ENCODE assay signal across 1 cellular context in the genomic region with DNA sequence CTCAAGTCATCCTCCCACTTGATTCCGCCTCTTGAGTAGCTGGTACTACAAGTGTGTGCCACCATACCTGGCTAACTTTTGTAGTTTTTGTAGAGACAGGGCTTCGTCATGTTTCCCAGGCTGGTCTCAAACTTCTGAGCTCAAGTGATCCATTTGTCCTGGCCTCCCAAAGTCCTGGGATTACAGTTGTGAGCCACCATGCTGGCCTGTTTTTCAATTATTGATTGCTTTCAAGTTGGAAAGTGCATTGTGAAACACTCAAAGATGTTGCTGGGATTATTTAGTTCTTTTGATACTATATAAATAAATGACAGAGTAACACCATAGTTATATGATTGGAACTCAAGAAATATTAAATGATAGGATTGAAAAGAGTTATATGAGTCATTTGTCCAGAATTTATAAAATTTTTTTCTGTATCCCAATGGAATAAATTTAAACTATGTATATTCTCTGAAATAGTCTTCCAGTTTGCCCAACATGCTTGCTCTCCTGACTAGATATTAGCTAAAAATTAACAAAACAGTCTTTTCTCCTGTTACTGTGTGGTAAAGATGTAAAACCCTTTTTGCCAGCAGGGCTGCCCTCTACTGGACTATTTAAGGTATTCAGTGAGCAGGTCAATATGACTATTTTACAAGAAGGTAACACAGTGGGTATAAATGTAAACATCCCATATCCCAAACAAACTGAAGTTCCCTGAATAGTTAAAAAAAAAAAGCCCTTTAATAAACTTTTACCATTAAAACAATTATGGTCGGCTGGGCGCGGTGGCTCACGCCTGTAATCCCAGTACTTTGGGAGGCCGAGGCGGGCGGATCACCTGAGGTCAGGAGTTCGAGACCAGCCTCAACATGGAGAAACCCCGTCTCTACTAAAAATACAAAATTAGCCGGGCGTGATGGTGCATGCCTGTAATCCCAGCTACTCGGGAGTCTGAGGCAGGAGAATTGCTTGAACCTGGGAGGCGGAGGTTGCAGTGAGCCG.
TF ChIP-seq lines count a peak whose summit lies in the region.

No MANE protein-coding gene starts in this region.

TF ChIP-seq in HepG2, 621 proteins besides CTCF, POLR2A, EP300 and RAD21 (continued from another document and continues in another):
- TF ChIP-seq BHLHE40 (IDR thresholded peaks at IDR 0.05; ENCODE audit: low read length): no peak
- peak; percentile 15; the same call in 1 of the 2 replicates for TF ChIP-seq CEBPG (CRISPR knock-in tag; IDR thresholded peaks at IDR 0.05)
- TF ChIP-seq ZSCAN20 (CRISPR knock-in tag; IDR thresholded peaks at IDR 0.05; ENCODE audit: borderline replicate concordance): no peak
- TF ChIP-seq TMF1 (CRISPR knock-in tag; IDR thresholded peaks at IDR 0.05; ENCODE audit: low read depth): no peak
- no peak for TF ChIP-seq NCOA1 (CRISPR knock-in tag; IDR thresholded peaks at IDR 0.05)
- no peak for TF ChIP-seq ZNF773 (CRISPR knock-in tag; IDR thresholded peaks at IDR 0.05; ENCODE audit: borderline replicate concordance)
- TF ChIP-seq KDM1A (CRISPR knock-in tag; IDR thresholded peaks at IDR 0.05): no peak
- TF ChIP-seq, protein P1, sequence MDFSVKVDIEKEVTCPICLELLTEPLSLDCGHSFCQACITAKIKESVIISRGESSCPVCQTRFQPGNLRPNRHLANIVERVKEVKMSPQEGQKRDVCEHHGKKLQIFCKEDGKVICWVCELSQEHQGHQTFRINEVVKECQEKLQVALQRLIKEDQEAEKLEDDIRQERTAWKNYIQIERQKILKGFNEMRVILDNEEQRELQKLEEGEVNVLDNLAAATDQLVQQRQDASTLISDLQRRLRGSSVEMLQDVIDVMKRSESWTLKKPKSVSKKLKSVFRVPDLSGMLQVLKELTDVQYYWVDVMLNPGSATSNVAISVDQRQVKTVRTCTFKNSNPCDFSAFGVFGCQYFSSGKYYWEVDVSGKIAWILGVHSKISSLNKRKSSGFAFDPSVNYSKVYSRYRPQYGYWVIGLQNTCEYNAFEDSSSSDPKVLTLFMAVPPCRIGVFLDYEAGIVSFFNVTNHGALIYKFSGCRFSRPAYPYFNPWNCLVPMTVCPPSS (IDR thresholded peaks at IDR 0.05): no peak
- TF ChIP-seq ZNF20 (CRISPR knock-in tag; IDR thresholded peaks at IDR 0.05): no peak
- no peak for TF ChIP-seq YEATS2 (CRISPR knock-in tag; IDR thresholded peaks at IDR 0.05; ENCODE audit: borderline replicate concordance)
- 0 out of 2 replicates have a peak, but pooled peaks have one; percentile 17 for TF ChIP-seq RCOR2 (CRISPR knock-in tag; IDR thresholded peaks at IDR 0.05)
- TF ChIP-seq ZNF230 (CRISPR knock-in tag; IDR thresholded peaks at IDR 0.05): no peak
- 0 out of 2 replicates have a peak, but pooled peaks have one; percentile 5 for TF ChIP-seq SMAD3 (CRISPR knock-in tag; IDR thresholded peaks at IDR 0.05)
- TF ChIP-seq HOXA9 (CRISPR knock-in tag; IDR thresholded peaks at IDR 0.05; ENCODE audit: borderline replicate concordance): no peak
- TF ChIP-seq ZNF816 (CRISPR knock-in tag; IDR thresholded peaks at IDR 0.05; ENCODE audit: borderline replicate concordance): 0 out of 2 replicates have a peak, but pooled peaks have one; percentile 21
- no peak for TF ChIP-seq ZNF652 (CRISPR knock-in tag; IDR thresholded peaks at IDR 0.05; ENCODE audit: borderline replicate concordance, low read depth)
- no peak for TF ChIP-seq CENPT (CRISPR knock-in tag; IDR thresholded peaks at IDR 0.05; ENCODE audit: low read depth)
- no peak for TF ChIP-seq ZNF430 (CRISPR knock-in tag; IDR thresholded peaks at IDR 0.05)
- TF ChIP-seq BRD4 (CRISPR knock-in tag; IDR thresholded peaks at IDR 0.05): no peak
- peak; percentile 28; the same call in 1 of the 2 replicates for TF ChIP-seq RXRB (CRISPR knock-in tag; IDR thresholded peaks at IDR 0.05; ENCODE audit: borderline replicate concordance)
- no peak for TF ChIP-seq RORA (CRISPR knock-in tag; IDR thresholded peaks at IDR 0.05)
- TF ChIP-seq, protein P2, sequence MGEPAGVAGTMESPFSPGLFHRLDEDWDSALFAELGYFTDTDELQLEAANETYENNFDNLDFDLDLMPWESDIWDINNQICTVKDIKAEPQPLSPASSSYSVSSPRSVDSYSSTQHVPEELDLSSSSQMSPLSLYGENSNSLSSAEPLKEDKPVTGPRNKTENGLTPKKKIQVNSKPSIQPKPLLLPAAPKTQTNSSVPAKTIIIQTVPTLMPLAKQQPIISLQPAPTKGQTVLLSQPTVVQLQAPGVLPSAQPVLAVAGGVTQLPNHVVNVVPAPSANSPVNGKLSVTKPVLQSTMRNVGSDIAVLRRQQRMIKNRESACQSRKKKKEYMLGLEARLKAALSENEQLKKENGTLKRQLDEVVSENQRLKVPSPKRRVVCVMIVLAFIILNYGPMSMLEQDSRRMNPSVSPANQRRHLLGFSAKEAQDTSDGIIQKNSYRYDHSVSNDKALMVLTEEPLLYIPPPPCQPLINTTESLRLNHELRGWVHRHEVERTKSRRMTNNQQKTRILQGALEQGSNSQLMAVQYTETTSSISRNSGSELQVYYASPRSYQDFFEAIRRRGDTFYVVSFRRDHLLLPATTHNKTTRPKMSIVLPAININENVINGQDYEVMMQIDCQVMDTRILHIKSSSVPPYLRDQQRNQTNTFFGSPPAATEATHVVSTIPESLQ (CRISPR knock-in tag; conservative IDR thresholded peaks at IDR 0.05): no peak
- TF ChIP-seq MAZ (IDR thresholded peaks at IDR 0.05; ENCODE audit: borderline replicate concordance, low read depth, low read length): no peak
- TF ChIP-seq MAZ (CRISPR knock-in tag; IDR thresholded peaks at IDR 0.05; ENCODE audit: low read depth): no peak
- TF ChIP-seq, protein P3, sequence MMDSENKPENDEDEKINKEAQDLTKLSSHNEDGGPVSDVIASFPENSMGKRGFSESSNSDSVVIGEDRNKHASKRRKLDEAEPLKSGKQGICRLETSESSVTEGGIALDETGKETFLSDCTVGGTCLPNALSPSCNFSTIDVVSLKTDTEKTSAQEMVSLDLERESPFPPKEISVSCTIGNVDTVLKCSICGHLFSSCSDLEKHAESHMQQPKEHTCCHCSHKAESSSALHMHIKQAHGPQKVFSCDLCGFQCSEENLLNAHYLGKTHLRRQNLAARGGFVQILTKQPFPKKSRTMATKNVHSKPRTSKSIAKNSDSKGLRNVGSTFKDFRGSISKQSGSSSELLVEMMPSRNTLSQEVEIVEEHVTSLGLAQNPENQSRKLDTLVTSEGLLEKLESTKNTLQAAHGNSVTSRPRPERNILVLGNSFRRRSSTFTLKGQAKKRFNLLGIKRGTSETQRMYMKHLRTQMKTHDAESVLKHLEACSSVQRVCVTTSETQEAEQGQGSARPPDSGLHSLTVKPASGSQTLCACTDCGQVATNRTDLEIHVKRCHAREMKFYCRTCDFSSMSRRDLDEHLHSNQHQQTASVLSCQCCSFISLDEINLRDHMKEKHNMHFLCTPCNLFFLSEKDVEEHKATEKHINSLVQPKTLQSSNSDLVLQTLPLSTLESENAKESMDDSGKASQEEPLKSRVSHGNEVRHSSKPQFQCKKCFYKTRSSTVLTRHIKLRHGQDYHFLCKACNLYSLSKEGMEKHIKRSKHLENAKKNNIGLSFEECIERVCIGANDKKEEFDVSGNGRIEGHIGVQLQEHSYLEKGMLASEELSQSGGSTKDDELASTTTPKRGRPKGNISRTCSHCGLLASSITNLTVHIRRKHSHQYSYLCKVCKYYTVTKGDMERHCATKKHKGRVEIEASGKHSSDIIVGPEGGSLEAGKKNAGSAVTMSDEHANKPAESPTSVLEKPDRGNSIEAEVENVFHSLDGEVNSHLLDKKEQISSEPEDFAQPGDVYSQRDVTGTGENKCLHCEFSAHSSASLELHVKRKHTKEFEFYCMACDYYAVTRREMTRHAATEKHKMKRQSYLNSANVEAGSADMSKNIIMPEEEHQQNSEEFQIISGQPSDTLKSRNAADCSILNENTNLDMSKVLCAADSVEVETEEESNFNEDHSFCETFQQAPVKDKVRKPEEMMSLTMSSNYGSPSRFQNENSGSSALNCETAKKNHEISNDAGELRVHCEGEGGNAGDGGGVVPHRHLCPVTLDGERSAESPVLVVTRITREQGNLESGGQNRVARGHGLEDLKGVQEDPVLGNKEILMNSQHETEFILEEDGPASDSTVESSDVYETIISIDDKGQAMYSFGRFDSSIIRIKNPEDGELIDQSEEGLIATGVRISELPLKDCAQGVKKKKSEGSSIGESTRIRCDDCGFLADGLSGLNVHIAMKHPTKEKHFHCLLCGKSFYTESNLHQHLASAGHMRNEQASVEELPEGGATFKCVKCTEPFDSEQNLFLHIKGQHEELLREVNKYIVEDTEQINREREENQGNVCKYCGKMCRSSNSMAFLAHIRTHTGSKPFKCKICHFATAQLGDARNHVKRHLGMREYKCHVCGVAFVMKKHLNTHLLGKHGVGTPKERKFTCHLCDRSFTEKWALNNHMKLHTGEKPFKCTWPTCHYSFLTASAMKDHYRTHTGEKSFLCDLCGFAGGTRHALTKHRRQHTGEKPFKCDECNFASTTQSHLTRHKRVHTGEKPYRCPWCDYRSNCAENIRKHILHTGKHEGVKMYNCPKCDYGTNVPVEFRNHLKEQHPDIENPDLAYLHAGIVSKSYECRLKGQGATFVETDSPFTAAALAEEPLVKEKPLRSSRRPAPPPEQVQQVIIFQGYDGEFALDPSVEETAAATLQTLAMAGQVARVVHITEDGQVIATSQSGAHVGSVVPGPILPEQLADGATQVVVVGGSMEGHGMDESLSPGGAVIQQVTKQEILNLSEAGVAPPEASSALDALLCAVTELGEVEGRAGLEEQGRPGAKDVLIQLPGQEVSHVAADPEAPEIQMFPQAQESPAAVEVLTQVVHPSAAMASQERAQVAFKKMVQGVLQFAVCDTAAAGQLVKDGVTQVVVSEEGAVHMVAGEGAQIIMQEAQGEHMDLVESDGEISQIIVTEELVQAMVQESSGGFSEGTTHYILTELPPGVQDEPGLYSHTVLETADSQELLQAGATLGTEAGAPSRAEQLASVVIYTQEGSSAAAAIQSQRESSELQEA (CRISPR knock-in tag; IDR thresholded peaks at IDR 0.05; ENCODE audit: not compliant biosample characterization): no peak
- TF ChIP-seq SMC3 (IDR thresholded peaks at IDR 0.05; ENCODE audit: low read length): peak; percentile 83
- 0 out of 2 replicates have a peak, but pooled peaks have one; percentile 31 for TF ChIP-seq NKX3-1 (CRISPR knock-in tag; IDR thresholded peaks at IDR 0.05)
- TF ChIP-seq ZFY (CRISPR knock-in tag; IDR thresholded peaks at IDR 0.05): peak; percentile 22; the same call in 1 of the 2 replicates
- peak; percentile 34; the same call in 1 of the 2 replicates for TF ChIP-seq PPARG (CRISPR knock-in tag; conservative IDR thresholded peaks at IDR 0.05)
- TF ChIP-seq NR2C2 (CRISPR knock-in tag; IDR thresholded peaks at IDR 0.05; ENCODE audit: borderline replicate concordance): 0 out of 2 replicates have a peak, but pooled peaks have one; percentile 17
- TF ChIP-seq, protein P4, sequence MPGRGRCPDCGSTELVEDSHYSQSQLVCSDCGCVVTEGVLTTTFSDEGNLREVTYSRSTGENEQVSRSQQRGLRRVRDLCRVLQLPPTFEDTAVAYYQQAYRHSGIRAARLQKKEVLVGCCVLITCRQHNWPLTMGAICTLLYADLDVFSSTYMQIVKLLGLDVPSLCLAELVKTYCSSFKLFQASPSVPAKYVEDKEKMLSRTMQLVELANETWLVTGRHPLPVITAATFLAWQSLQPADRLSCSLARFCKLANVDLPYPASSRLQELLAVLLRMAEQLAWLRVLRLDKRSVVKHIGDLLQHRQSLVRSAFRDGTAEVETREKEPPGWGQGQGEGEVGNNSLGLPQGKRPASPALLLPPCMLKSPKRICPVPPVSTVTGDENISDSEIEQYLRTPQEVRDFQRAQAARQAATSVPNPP (CRISPR knock-in tag; IDR thresholded peaks at IDR 0.05): no peak
- TF ChIP-seq SAP130 (CRISPR knock-in tag; IDR thresholded peaks at IDR 0.05; ENCODE audit: low read depth): peak; percentile 53
- no peak for TF ChIP-seq ISL2 (CRISPR knock-in tag; IDR thresholded peaks at IDR 0.05)
- peak; percentile 25; the same call in 1 of the 2 replicates for TF ChIP-seq HMG20A (CRISPR knock-in tag; IDR thresholded peaks at IDR 0.05; ENCODE audit: borderline replicate concordance)
- TF ChIP-seq, protein P5, sequence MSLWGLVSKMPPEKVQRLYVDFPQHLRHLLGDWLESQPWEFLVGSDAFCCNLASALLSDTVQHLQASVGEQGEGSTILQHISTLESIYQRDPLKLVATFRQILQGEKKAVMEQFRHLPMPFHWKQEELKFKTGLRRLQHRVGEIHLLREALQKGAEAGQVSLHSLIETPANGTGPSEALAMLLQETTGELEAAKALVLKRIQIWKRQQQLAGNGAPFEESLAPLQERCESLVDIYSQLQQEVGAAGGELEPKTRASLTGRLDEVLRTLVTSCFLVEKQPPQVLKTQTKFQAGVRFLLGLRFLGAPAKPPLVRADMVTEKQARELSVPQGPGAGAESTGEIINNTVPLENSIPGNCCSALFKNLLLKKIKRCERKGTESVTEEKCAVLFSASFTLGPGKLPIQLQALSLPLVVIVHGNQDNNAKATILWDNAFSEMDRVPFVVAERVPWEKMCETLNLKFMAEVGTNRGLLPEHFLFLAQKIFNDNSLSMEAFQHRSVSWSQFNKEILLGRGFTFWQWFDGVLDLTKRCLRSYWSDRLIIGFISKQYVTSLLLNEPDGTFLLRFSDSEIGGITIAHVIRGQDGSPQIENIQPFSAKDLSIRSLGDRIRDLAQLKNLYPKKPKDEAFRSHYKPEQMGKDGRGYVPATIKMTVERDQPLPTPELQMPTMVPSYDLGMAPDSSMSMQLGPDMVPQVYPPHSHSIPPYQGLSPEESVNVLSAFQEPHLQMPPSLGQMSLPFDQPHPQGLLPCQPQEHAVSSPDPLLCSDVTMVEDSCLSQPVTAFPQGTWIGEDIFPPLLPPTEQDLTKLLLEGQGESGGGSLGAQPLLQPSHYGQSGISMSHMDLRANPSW (CRISPR knock-in tag; IDR thresholded peaks at IDR 0.05; ENCODE audit: borderline replicate concordance): peak; percentile 38; the same call in 1 of the 2 replicates
- peak; percentile 8; the same call in 1 of the 2 replicates for TF ChIP-seq CREM (IDR thresholded peaks at IDR 0.05)
- no peak for TF ChIP-seq CREM (CRISPR knock-in tag; IDR thresholded peaks at IDR 0.05)
- no peak for TF ChIP-seq ZNF775 (CRISPR knock-in tag; IDR thresholded peaks at IDR 0.05; ENCODE audit: borderline replicate concordance)
- no peak for TF ChIP-seq NFRKB (IDR thresholded peaks at IDR 0.05)
- TF ChIP-seq MZF1 (CRISPR knock-in tag; IDR thresholded peaks at IDR 0.05; ENCODE audit: borderline replicate concordance): no peak
- no peak for TF ChIP-seq HNRNPK (IDR thresholded peaks at IDR 0.05; ENCODE audit: low read depth, low read length, poor library complexity, severe bottlenecking)
- no peak for TF ChIP-seq ZNF891 (CRISPR knock-in tag; IDR thresholded peaks at IDR 0.05)
- peak; percentile 58 for TF ChIP-seq MED1 (CRISPR knock-in tag; IDR thresholded peaks at IDR 0.05)
- TF ChIP-seq, protein P6, sequence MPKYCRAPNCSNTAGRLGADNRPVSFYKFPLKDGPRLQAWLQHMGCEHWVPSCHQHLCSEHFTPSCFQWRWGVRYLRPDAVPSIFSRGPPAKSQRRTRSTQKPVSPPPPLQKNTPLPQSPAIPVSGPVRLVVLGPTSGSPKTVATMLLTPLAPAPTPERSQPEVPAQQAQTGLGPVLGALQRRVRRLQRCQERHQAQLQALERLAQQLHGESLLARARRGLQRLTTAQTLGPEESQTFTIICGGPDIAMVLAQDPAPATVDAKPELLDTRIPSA (CRISPR knock-in tag; IDR thresholded peaks at IDR 0.05; ENCODE audit: borderline replicate concordance): no peak
- TF ChIP-seq GABPB1 (CRISPR knock-in tag; IDR thresholded peaks at IDR 0.05): 0 out of 2 replicates have a peak, but pooled peaks have one; percentile 8
- no peak for TF ChIP-seq PITX1 (CRISPR knock-in tag; IDR thresholded peaks at IDR 0.05)
